In the genomic region with DNA sequence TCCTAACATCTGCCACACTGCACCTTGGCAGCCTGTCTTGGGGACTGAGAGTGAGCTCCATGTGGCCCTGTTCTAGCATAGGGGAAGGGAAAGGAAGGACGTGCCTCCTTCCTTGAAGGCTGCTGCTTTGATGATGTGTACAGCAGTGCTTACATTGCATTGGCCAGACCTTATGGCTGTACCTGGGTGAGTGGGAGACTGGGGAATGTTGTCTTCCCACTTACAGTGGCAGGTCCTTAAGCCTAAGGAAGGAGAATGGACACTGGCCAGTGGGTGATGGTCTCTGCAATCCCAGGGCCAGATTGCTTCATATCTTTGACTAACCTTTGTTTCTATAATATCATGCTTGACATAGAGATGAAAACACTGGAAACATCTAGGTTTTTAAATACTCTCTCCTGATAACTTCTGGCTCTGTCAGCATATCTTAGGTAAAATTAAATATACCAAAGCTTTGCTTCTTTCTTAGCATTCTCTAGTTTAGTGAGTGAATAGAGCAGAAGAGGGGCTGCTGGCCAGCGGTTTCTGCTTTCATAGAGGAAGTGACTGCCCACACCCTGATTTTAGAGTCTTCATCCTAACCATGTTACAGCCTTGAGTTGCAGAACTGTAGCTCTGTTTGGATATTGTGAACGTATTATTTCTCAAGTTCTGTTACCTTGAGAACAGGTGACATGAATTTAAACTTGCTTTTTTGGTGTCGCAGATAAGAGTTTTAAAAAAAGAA, we compare ENCODE assay signal across 18 cellular contexts. TPM values are rescaled to one million over a fixed set of nuclear protein-coding genes. Genes with fewer than 3 reads are reported as not detected.
DNase-seq lines count a peak whose midpoint lies in the region; ATAC-seq and TF ChIP-seq lines count a peak whose summit lies in the region.
"Had no signal": no experiment of that assay in that cellular context is flagged by ENCODE, and none has a peak within 500 bp of the region (broad histone marks: within the 10 kb centered on the region; RNA-seq: fewer than 3 reads in every experiment).

No MANE protein-coding gene starts in this region.

- no peak for TF ChIP-seq CTCF in activated CD8-positive, alpha-beta T cell treated with anti-CD3 and anti-CD28 coated beads for 36 hours (IDR thresholded peaks at IDR 0.05)
- TF ChIP-seq CTCF in RWPE1 (conservative IDR thresholded peaks at IDR 0.05; ENCODE audit: low read depth): no peak
- no peak for TF ChIP-seq CTCF in fibroblast of mammary gland (conservative IDR thresholded peaks at IDR 0.05; ENCODE audit: control insufficient read depth, insufficient read depth, low read depth, low read length)
- TF ChIP-seq CTCF in smooth muscle cell (IDR thresholded peaks at IDR 0.05; ENCODE audit: borderline replicate concordance, insufficient read depth, poor library complexity, severe bottlenecking): no peak
- no peak for TF ChIP-seq CTCF in esophagus muscularis mucosa (IDR thresholded peaks at IDR 0.05)

- H3K27me3 ChIP-seq in smooth muscle cell (ENCODE audit: low read depth) (no peaks in the 10 kb centered on the region), esophagus muscularis mucosa (no peaks in the 10 kb centered on the region)

- no peak overlapping the region for H3K4me3 Mint-ChIP-seq in activated CD8-positive, alpha-beta T cell treated with anti-CD3 and anti-CD28 coated beads for 36 hours
- no peak overlapping the region for H3K4me3 Mint-ChIP-seq in activated CD8-positive, alpha-beta T cell treated with anti-CD3 and anti-CD28 coated beads, Interleukin-2, amount 10 ng/mL, durations not matched to agents 7 days and 5 days
- H3K4me3 Mint-ChIP-seq: activated naive CD4-positive, alpha-beta T cell treated with anti-CD3 and anti-CD28 coated beads for 36 hours; naive thymus-derived CD8-positive, alpha-beta T cell; type B pancreatic cell had no signal

- intact Hi-C loops in activated CD8-positive, alpha-beta T cell treated with anti-CD3 and anti-CD28 coated beads for 36 hours (cut with micrococcal nuclease): no loop called here
- intact Hi-C loops in esophagus muscularis mucosa (cut with DNase I): no loop called here

- peaks cover 17% of the 10 kb centered on the region for H3K36me3 Mint-ChIP-seq in activated CD8-positive, alpha-beta T cell treated with anti-CD3 and anti-CD28 coated beads for 36 hours (ENCODE audit: low read depth)
- H3K36me3 Mint-ChIP-seq in activated CD8-positive, alpha-beta T cell treated with anti-CD3 and anti-CD28 coated beads, Interleukin-2, amount 10 ng/mL, durations not matched to agents 7 days and 5 days (ENCODE audit: low read depth): peaks cover 31% of the 10 kb centered on the region

- peaks cover 5% of the 10 kb centered on the region for H3F3A ChIP-seq in smooth muscle cell (ENCODE audit: low read depth)

- TF ChIP-seq POLR2A in esophagus muscularis mucosa (IDR thresholded peaks at IDR 0.05; ENCODE audit: low read depth): no peak

- H3K9me3 ChIP-seq in smooth muscle cell (replicated peaks; ENCODE audit: low read depth): no peaks in the 10 kb centered on the region
- H3K9me3 ChIP-seq in esophagus muscularis mucosa: no peaks in the 10 kb centered on the region

- no peak overlapping the region for H2AFZ ChIP-seq in smooth muscle cell (ENCODE audit: low read depth)

- H3K9me3 Mint-ChIP-seq in activated CD8-positive, alpha-beta T cell treated with anti-CD3 and anti-CD28 coated beads for 36 hours: no peaks in the 10 kb centered on the region
- no peaks in the 10 kb centered on the region for H3K9me3 Mint-ChIP-seq in activated CD8-positive, alpha-beta T cell treated with anti-CD3 and anti-CD28 coated beads, Interleukin-2, amount 10 ng/mL, durations not matched to agents 7 days and 5 days (ENCODE audit: insufficient read depth)
- H3K9me3 Mint-ChIP-seq: activated naive CD4-positive, alpha-beta T cell treated with anti-CD3 and anti-CD28 coated beads for 36 hours; naive thymus-derived CD8-positive, alpha-beta T cell; type B pancreatic cell had no signal

- POLR2A ChIA-PET in activated CD8-positive, alpha-beta T cell treated with anti-CD3 and anti-CD28 coated beads for 36 hours (lab: Charles Lee): no interaction called here
- POLR2A ChIA-PET in activated CD8-positive, alpha-beta T cell treated with anti-CD3 and anti-CD28 coated beads, Interleukin-2, amount 10 ng/mL, durations not matched to agents 7 days and 5 days (lab: Charles Lee): no interaction called here
- POLR2A ChIA-PET in RWPE1 (lab: Yijun Ruan, JAX; ENCODE audit: low non-redundant PET): no interaction called here

- H3K36me3 ChIP-seq in smooth muscle cell (ENCODE audit: low read depth): peaks cover 6% of the 10 kb centered on the region
- peaks cover 42 to 68% (median 67%) of the 10 kb centered on the region in 4 donors for H3K36me3 ChIP-seq in esophagus muscularis mucosa

- ATAC-seq in activated CD8-positive, alpha-beta T cell treated with anti-CD3 and anti-CD28 coated beads for 36 hours: no peak
- no peak for ATAC-seq in activated CD8-positive, alpha-beta T cell treated with anti-CD3 and anti-CD28 coated beads, Interleukin-2, amount 10 ng/mL, durations not matched to agents 7 days and 5 days
- no peak for ATAC-seq in HG03442 (IDR thresholded peaks at IDR 0.05; ENCODE audit: unreplicated experiment)
- ATAC-seq: naive thymus-derived CD8-positive, alpha-beta T cell had no signal

- no peaks in the 10 kb centered on the region for H3K27me3 Mint-ChIP-seq in activated CD8-positive, alpha-beta T cell treated with anti-CD3 and anti-CD28 coated beads for 36 hours
- no peaks in the 10 kb centered on the region for H3K27me3 Mint-ChIP-seq in activated CD8-positive, alpha-beta T cell treated with anti-CD3 and anti-CD28 coated beads, Interleukin-2, amount 10 ng/mL, durations not matched to agents 7 days and 5 days (ENCODE audit: low read depth)
- H3K27me3 Mint-ChIP-seq: naive thymus-derived CD8-positive, alpha-beta T cell; type B pancreatic cell had no signal

- no peak overlapping the region for H3K4me3 ChIP-seq in fibroblast of mammary gland (ENCODE audit: control insufficient read depth, low read depth, low read length)
- no peak overlapping the region for H3K4me3 ChIP-seq in smooth muscle cell
- no peak overlapping the region for H3K4me3 ChIP-seq in esophagus muscularis mucosa

- no peak for TF ChIP-seq EP300 in esophagus muscularis mucosa (IDR thresholded peaks at IDR 0.05)

- H3K9ac ChIP-seq in smooth muscle cell (ENCODE audit: low read depth): no peak overlapping the region

- WGBS in smooth muscle cell (ENCODE audit: low lambda C conversion rate): 90% methylated on average over 4 of the region's 4 CpGs
- WGBS in esophagus muscularis mucosa: 71% methylated on average over 4 of the region's 4 CpGs

- H3K4me1 ChIP-seq in smooth muscle cell (ENCODE audit: low read depth): no peaks in the 10 kb centered on the region
- peaks cover 41 to 62% (median 61%) of the 10 kb centered on the region in 4 donors for H3K4me1 ChIP-seq in esophagus muscularis mucosa

- CTCF ChIA-PET in activated CD8-positive, alpha-beta T cell treated with anti-CD3 and anti-CD28 coated beads for 36 hours (lab: Charles Lee): interaction anchor here (0.9 to 2.3 kb wide), 3 partner anchors 8 to 13 kb away, joined by 3 to 7 read pairs (median 3); no protein-coding TSS in a partner anchor
- CTCF ChIA-PET in activated CD8-positive, alpha-beta T cell treated with anti-CD3 and anti-CD28 coated beads, Interleukin-2, amount 10 ng/mL, durations not matched to agents 7 days and 5 days (lab: Charles Lee): interaction anchor here (1.2 kb wide), 1 partner anchor 24 kb away, joined by 3 read pairs; no protein-coding TSS in a partner anchor
- CTCF ChIA-PET in RWPE1 (lab: Yijun Ruan, JAX): interaction anchor here (0.6 kb wide), 2 partner anchors 9 to 67 kb away, joined by 3 to 5 read pairs; no protein-coding TSS in a partner anchor

- peaks cover 4% of the 10 kb centered on the region for H3K4me1 Mint-ChIP-seq in activated CD8-positive, alpha-beta T cell treated with anti-CD3 and anti-CD28 coated beads for 36 hours (ENCODE audit: low read depth)
- H3K4me1 Mint-ChIP-seq in activated CD8-positive, alpha-beta T cell treated with anti-CD3 and anti-CD28 coated beads, Interleukin-2, amount 10 ng/mL, durations not matched to agents 7 days and 5 days (ENCODE audit: low read depth): peaks cover 2% of the 10 kb centered on the region

- H4K20me1 ChIP-seq in smooth muscle cell (ENCODE audit: low read depth): peaks cover 100% of the 10 kb centered on the region

- DNase-seq in activated CD8-positive, alpha-beta T cell treated with anti-CD3 and anti-CD28 coated beads for 36 hours: no peak
- DNase-seq in activated CD8-positive, alpha-beta T cell treated with anti-CD3 and anti-CD28 coated beads, Interleukin-2, amount 10 ng/mL, durations not matched to agents 7 days and 5 days: no peak
- DNase-seq in RWPE1 (ENCODE audit: low spot score) (no peak), fibroblast of mammary gland (ENCODE audit: low read depth) (peak; percentile 24), smooth muscle cell (lab: John Stamatoyannopoulos, UW; ENCODE audit: unreplicated experiment) (no peak), NCI-H1048 (lab: John Stamatoyannopoulos, UW) (no peak), esophagus muscularis mucosa (ENCODE audit: extremely low spot score) (no peak)
- DNase-seq: activated CD8-positive, alpha-beta memory T cell treated with anti-CD3 and anti-CD28 coated beads for 24 hours; activated naive CD4-positive, alpha-beta T cell treated with anti-CD3 and anti-CD28 coated beads for 36 hours; caudate nucleus; naive thymus-derived CD8-positive, alpha-beta T cell; NCI-H2107; NCI-H82; SHP77; stimulated activated CD8-positive, alpha-beta memory T cell treated with anti-CD3 and anti-CD28 coated beads, Interleukin-4, amount 100 ng/mL, for 48 hours; T1000 had no signal

- H3K27ac Mint-ChIP-seq in activated CD8-positive, alpha-beta T cell treated with anti-CD3 and anti-CD28 coated beads for 36 hours: peak overlapping the region; percentile 55
- no peak overlapping the region for H3K27ac Mint-ChIP-seq in activated CD8-positive, alpha-beta T cell treated with anti-CD3 and anti-CD28 coated beads, Interleukin-2, amount 10 ng/mL, durations not matched to agents 7 days and 5 days
- H3K27ac Mint-ChIP-seq: activated naive CD4-positive, alpha-beta T cell treated with anti-CD3 and anti-CD28 coated beads for 36 hours; type B pancreatic cell had no signal

- H3K4me2 ChIP-seq in smooth muscle cell: no peak overlapping the region

- peaks cover 95% of the 10 kb centered on the region for H3K79me2 ChIP-seq in smooth muscle cell (ENCODE audit: low read depth)

- H3K27ac ChIP-seq in RWPE1 (0 out of 2 replicates have a peak overlapping the region, but pooled peaks have one; percentile 23), smooth muscle cell (ENCODE audit: low read depth) (peak overlapping the region; percentile 63), esophagus muscularis mucosa (replicated peaks in 1 of 4) (peak overlapping the region in 2 of 4 donors; percentile 10 to 35)

RNA-seq across cellular contexts. Expression of a gene that starts 27.2 kb away (rescaled TPM):
- total RNA-seq in activated CD8-positive, alpha-beta T cell treated with anti-CD3 and anti-CD28 coated beads for 36 hours: 100 to 1,000 TPM in 1 of 2 experiments, 10 to 100 TPM in 1; 97.5 to 101 TPM
- total RNA-seq in activated CD8-positive, alpha-beta T cell treated with anti-CD3 and anti-CD28 coated beads, Interleukin-2, amount 10 ng/mL, durations not matched to agents 7 days and 5 days: 100 to 1,000 TPM; 137 to 140 TPM
- total RNA-seq in smooth muscle cell (184 and 224 TPM in 2 replicates), esophagus muscularis mucosa (100 to 1,000 TPM; 285 to 343 (median 312) TPM)
- 167 and 180 TPM in 2 replicates for polyA plus RNA-seq in smooth muscle cell

RNA-seq across cellular contexts. Expression of a gene that starts 59.1 kb away (rescaled TPM):
- 10 to 100 TPM; 47.3 to 55.2 TPM for total RNA-seq in activated CD8-positive, alpha-beta T cell treated with anti-CD3 and anti-CD28 coated beads for 36 hours
- total RNA-seq in activated CD8-positive, alpha-beta T cell treated with anti-CD3 and anti-CD28 coated beads, Interleukin-2, amount 10 ng/mL, durations not matched to agents 7 days and 5 days: 10 to 100 TPM; 46.2 to 52.5 TPM
- total RNA-seq in smooth muscle cell (4.9 and 10.5 TPM in 2 replicates), esophagus muscularis mucosa (1 to 10 TPM; 1.6 to 5.4 (median 2.1) TPM)
- polyA plus RNA-seq in smooth muscle cell: 8.3 and 10.0 TPM in 2 replicates

RNA-seq across cellular contexts. Expression of a gene that starts 59.4 kb away (rescaled TPM):
- total RNA-seq in activated CD8-positive, alpha-beta T cell treated with anti-CD3 and anti-CD28 coated beads for 36 hours: 10 to 100 TPM; 10.4 to 11.6 TPM
- total RNA-seq in activated CD8-positive, alpha-beta T cell treated with anti-CD3 and anti-CD28 coated beads, Interleukin-2, amount 10 ng/mL, durations not matched to agents 7 days and 5 days: 10 to 100 TPM; 16.7 to 17.4 TPM
- total RNA-seq in smooth muscle cell (33.9 and 42.6 TPM in 2 replicates), esophagus muscularis mucosa (100 to 1,000 TPM; 121 to 180 (median 156) TPM)
- polyA plus RNA-seq in smooth muscle cell: 41.5 and 55.9 TPM in 2 replicates
